6 cellular contexts compared by ENCODE assay signal in genomic region chr12:42492267-42492666, GRCh38.
"Had no signal": no experiment of that assay in that cellular context is flagged by ENCODE, and none has a peak within 500 bp of the region (broad histone marks: within the 10 kb centered on the region; RNA-seq: fewer than 3 reads in every experiment).

No MANE protein-coding gene starts in this region.

- H2AFZ ChIP-seq: GM23338 had no signal

- H3K4me2 ChIP-seq: GM23338 had no signal

- H3K4me3 ChIP-seq: GM23338 had no signal

- H3K27me3 Mint-ChIP-seq: IgD-negative memory B cell had no signal

- H3K4me1 Mint-ChIP-seq: IgD-negative memory B cell had no signal

- H3K36me3 Mint-ChIP-seq: IgD-negative memory B cell had no signal

- DNase-seq: H9, HCEC 1CT, HFFc6, KBM-7 had no signal

- H3K9me3 Mint-ChIP-seq: GM23338, H9, HFFc6, IgD-negative memory B cell had no signal

- H3K4me3 Mint-ChIP-seq: GM23338, H9, HFFc6, IgD-negative memory B cell had no signal

- H3K27ac Mint-ChIP-seq: GM23338, H9, HFFc6, IgD-negative memory B cell had no signal

- ATAC-seq: GM23338 had no signal
